ENCODE assay signal across 18 cellular contexts in the genomic region with DNA sequence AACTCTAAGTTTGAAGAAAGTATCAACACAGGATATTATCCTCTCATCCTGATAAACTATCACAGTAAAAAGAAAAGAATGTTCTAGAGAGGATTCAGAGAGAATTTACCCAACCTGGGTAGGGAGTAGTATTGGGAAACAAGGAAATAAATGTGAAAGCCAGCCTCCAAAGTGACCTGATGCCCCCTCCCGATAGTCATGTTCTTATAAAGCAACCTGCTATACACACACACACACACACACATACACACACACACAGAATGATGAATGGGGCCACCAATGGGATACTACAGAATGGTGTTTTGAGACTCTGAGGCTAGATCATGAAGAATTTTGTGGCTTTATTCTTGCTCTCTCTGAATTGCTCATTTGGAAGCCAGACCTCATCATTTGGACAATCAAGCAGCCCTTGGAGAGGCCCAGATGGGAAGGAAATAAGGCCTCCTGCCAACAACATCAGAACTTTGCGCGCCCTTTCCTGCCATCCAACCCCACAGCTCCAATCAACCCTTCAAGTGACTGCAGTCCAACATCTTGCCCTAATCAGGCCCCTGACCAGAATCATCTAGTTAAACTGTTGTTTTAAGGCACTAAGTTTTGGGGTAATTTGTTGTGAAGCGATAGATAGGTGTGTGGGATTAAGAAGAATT.
DNase-seq lines count a peak whose midpoint lies in the region; ATAC-seq, FAIRE-seq and TF ChIP-seq lines count a peak whose summit lies in the region.
"Had no signal": no experiment of that assay in that cellular context is flagged by ENCODE, and none has a peak within 500 bp of the region (broad histone marks: within the 10 kb centered on the region; RNA-seq: fewer than 3 reads in every experiment).

No MANE protein-coding gene starts in this region.

- H2AK9ac ChIP-seq in IMR-90 (replicated peaks; ENCODE audit: low read depth, low read length, poor library complexity): no peak overlapping the region

- peak overlapping the region; percentile 69; the same call in 1 of the 2 replicates for H2BK20ac ChIP-seq in IMR-90 (ENCODE audit: low read depth, low read length)

- H3K27ac Mint-ChIP-seq in progenitor cell of endocrine pancreas: peak overlapping the region; percentile 8
- no peak overlapping the region for H3K27ac Mint-ChIP-seq in activated naive CD4-positive, alpha-beta T cell treated with anti-CD3 and anti-CD28 coated beads, Interleukin-2, amount 10 ng/mL, durations not matched to agents 7 days and 5 days
- H3K27ac Mint-ChIP-seq: CD8-positive, alpha-beta T cell had no signal

- 0 out of 2 replicates have a peak overlapping the region, but pooled peaks have one; percentile 10 for H4K5ac ChIP-seq in IMR-90 (ENCODE audit: low read depth, low read length)

- peak overlapping the region; percentile 37 for H3K14ac ChIP-seq in IMR-90 (replicated peaks; ENCODE audit: low read depth, low read length)

- no peak overlapping the region for H3K4me3 ChIP-seq in IMR-90 (ENCODE audit: insufficient read depth, low read depth, low read length)
- H3K4me3 ChIP-seq: HAP-1, SJCRH30 had no signal

- H3K36me3 ChIP-seq in IMR-90 (ENCODE audit: control insufficient read depth, insufficient read depth, low read length): no peaks in the 10 kb centered on the region
- H3K36me3 ChIP-seq: HAP-1, SJCRH30 had no signal

- H2BK120ac ChIP-seq in IMR-90 (ENCODE audit: low read depth, low read length): peak overlapping the region; percentile 44

- no peak for ATAC-seq in IMR-90 (ENCODE audit: low read depth)
- ATAC-seq in HG02571 (IDR thresholded peaks at IDR 0.05; ENCODE audit: unreplicated experiment): no peak
- ATAC-seq: CD8-positive, alpha-beta T cell had no signal

- FAIRE-seq in RCC 7860 (lab: Jason Lieb, UNC): no peak
- FAIRE-seq: D721Med had no signal

- H3K4me3 Mint-ChIP-seq in progenitor cell of endocrine pancreas (ENCODE audit: low read depth): no peak overlapping the region
- H3K4me3 Mint-ChIP-seq in activated naive CD4-positive, alpha-beta T cell treated with anti-CD3 and anti-CD28 coated beads, Interleukin-2, amount 10 ng/mL, durations not matched to agents 7 days and 5 days: no peak overlapping the region
- H3K4me3 Mint-ChIP-seq: CD8-positive, alpha-beta T cell had no signal

- H3K27ac ChIP-seq in IMR-90 (ENCODE audit: insufficient read depth, low read length) (no peak overlapping the region), caudate nucleus (ENCODE audit: low read depth, low read length) (peak overlapping the region; percentile 46)
- H3K27ac ChIP-seq: RWPE1, SJCRH30 had no signal

- peaks cover 30 to 43% of the 10 kb centered on the region in 2 experiments for H3K79me1 ChIP-seq in IMR-90 (ENCODE audit: low read depth in 1 of 2, low read length in 2 of 2)

- H4K20me1 ChIP-seq in IMR-90 (ENCODE audit: insufficient read depth, low read length): no peaks in the 10 kb centered on the region

- no TSS peak for BruUV-seq in IMR-90 (replicated peaks; lab: Mats Ljungman, UMichigan)

- H3K27me3 Mint-ChIP-seq in progenitor cell of endocrine pancreas: no peaks in the 10 kb centered on the region
- H3K27me3 Mint-ChIP-seq in activated naive CD4-positive, alpha-beta T cell treated with anti-CD3 and anti-CD28 coated beads, Interleukin-2, amount 10 ng/mL, durations not matched to agents 7 days and 5 days: no peaks in the 10 kb centered on the region

- TF ChIP-seq RAD21 in IMR-90 (IDR thresholded peaks at IDR 0.05; ENCODE audit: low read length): no peak

- no peaks in the 10 kb centered on the region for H3K9me3 ChIP-seq in IMR-90 (ENCODE audit: control insufficient read depth, insufficient read depth, low read length)
- H3K9me3 ChIP-seq: HAP-1, SJCRH30 had no signal

- H3K4me2 ChIP-seq in IMR-90 (ENCODE audit: low read depth, low read length): no peak overlapping the region

- H3K23ac ChIP-seq in IMR-90 (ENCODE audit: low read depth, low read length): 0 out of 2 replicates have a peak overlapping the region, but pooled peaks have one; percentile 3

- H3K4me1 Mint-ChIP-seq in progenitor cell of endocrine pancreas (ENCODE audit: low read depth): peaks cover 20% of the 10 kb centered on the region
- no peaks in the 10 kb centered on the region for H3K4me1 Mint-ChIP-seq in activated naive CD4-positive, alpha-beta T cell treated with anti-CD3 and anti-CD28 coated beads, Interleukin-2, amount 10 ng/mL, durations not matched to agents 7 days and 5 days

- peaks cover 16% of the 10 kb centered on the region for H3K4me1 ChIP-seq in IMR-90 (ENCODE audit: control insufficient read depth, insufficient read depth, low read length)
- H3K4me1 ChIP-seq: SJCRH30 had no signal

- peak overlapping the region in 1 of 2 experiments; percentile 12; a peak in 1 of 4 replicates for H4K8ac ChIP-seq in IMR-90 (ENCODE audit: low read depth in 2 of 2, low read length in 2 of 2)

- TF ChIP-seq CTCF in IMR-90 (conservative IDR thresholded peaks at IDR 0.05; ENCODE audit: low read depth, low read length) (no peak), progenitor cell of endocrine pancreas (IDR thresholded peaks at IDR 0.05; ENCODE audit: unreplicated experiment) (no peak)

- H3K18ac ChIP-seq in IMR-90 (ENCODE audit: low read depth, low read length): peak overlapping the region; percentile 6; the same call in 1 of the 2 replicates

- DNase-seq in IMR-90: no peak
- peak; percentile 26 for DNase-seq in NCI-H446 treated with DMSO at 0.1 percent for 48 hours (lab: John Stamatoyannopoulos, UW)
- no peak for DNase-seq in caudate nucleus (lab: John Stamatoyannopoulos, UW)
- no peak for DNase-seq in progenitor cell of endocrine pancreas (ENCODE audit: low spot score, unreplicated experiment)
- no peak for DNase-seq in RCC 7860 (ENCODE audit: low spot score)
- DNase-seq in activated naive CD4-positive, alpha-beta T cell treated with anti-CD3 and anti-CD28 coated beads, Interleukin-2, amount 10 ng/mL, durations not matched to agents 7 days and 5 days: no peak
- DNase-seq: CD8-positive, alpha-beta T cell; GF-D8; Kasumi-1; NCI-H1417 treated with DMSO at 0.1 percent for 48 hours; NCI-H2107; NCI-H226; NCI-H774; SJCRH30 had no signal

- H3K9me3 Mint-ChIP-seq in progenitor cell of endocrine pancreas (ENCODE audit: low read depth): no peaks in the 10 kb centered on the region
- H3K9me3 Mint-ChIP-seq in activated naive CD4-positive, alpha-beta T cell treated with anti-CD3 and anti-CD28 coated beads, Interleukin-2, amount 10 ng/mL, durations not matched to agents 7 days and 5 days: no peaks in the 10 kb centered on the region
- H3K9me3 Mint-ChIP-seq: CD8-positive, alpha-beta T cell had no signal

- H2AFZ ChIP-seq in IMR-90 (replicated peaks; ENCODE audit: low read length, poor library complexity): no peak overlapping the region

- peak overlapping the region; percentile 31; the same call in 1 of the 2 replicates for H4K91ac ChIP-seq in IMR-90 (ENCODE audit: insufficient read depth, low read depth, low read length)

- POLR2A ChIA-PET in IMR-90 (lab: Charles Lee; ENCODE audit: unreplicated experiment): no interaction called here

- H3K56ac ChIP-seq in IMR-90 (ENCODE audit: extremely low read depth, insufficient read depth, low read length): no peak overlapping the region

- peak overlapping the region; percentile 17 for H2BK5ac ChIP-seq in IMR-90 (ENCODE audit: low read depth, low read length, poor library complexity, severe bottlenecking)

- H3K36me3 Mint-ChIP-seq in progenitor cell of endocrine pancreas (ENCODE audit: insufficient read depth): no peaks in the 10 kb centered on the region
- H3K36me3 Mint-ChIP-seq in activated naive CD4-positive, alpha-beta T cell treated with anti-CD3 and anti-CD28 coated beads, Interleukin-2, amount 10 ng/mL, durations not matched to agents 7 days and 5 days: no peaks in the 10 kb centered on the region
- H3K36me3 Mint-ChIP-seq: CD8-positive, alpha-beta T cell had no signal

- intact Hi-C loops in IMR-90 (cut with micrococcal nuclease): no loop called here

- no peak for TF ChIP-seq POLR2A in IMR-90 (IDR thresholded peaks at IDR 0.05; ENCODE audit: low read depth, low read length)

- peak overlapping the region; percentile 70 for H2AK5ac ChIP-seq in IMR-90 (ENCODE audit: low read depth, low read length)

- in situ Hi-C loops in IMR-90 (cut with MboI; ENCODE audit: low sequenced_read_pairs): loop anchor here (10.0 kb wide), 1 partner anchor 279 kb away; no protein-coding TSS in a partner anchor

- WGBS in IMR-90 (ENCODE audit: extremely low coverage in 2 of 2, insufficient read length in 1 of 2), 2 experiments: no CpG with 5 or more reads among the region's 4 CpGs

- peak overlapping the region; percentile 28; the same call in 1 of the 2 replicates for H3K4ac ChIP-seq in IMR-90 (ENCODE audit: low read depth, low read length)

- peak overlapping the region; percentile 77; the same call in 1 of the 3 replicates for H2BK15ac ChIP-seq in IMR-90 (ENCODE audit: low read depth, low read length)

- CTCF ChIA-PET in IMR-90 (lab: Yijun Ruan, JAX): interaction anchor here (0.6 to 2.0 kb wide), 3 partner anchors 167 to 561 kb away, joined by 3 to 12 read pairs (median 5); no protein-coding TSS in a partner anchor
- CTCF ChIA-PET in activated naive CD4-positive, alpha-beta T cell treated with anti-CD3 and anti-CD28 coated beads, Interleukin-2, amount 10 ng/mL, durations not matched to agents 7 days and 5 days (lab: Charles Lee): no interaction called here

- dilution Hi-C loops in IMR-90 (cut with HindIII; ENCODE audit: low sequenced_read_pairs, unreplicated experiment): no loop called here

- peaks cover 10% of the 10 kb centered on the region for H3K9me1 ChIP-seq in IMR-90 (ENCODE audit: insufficient read depth, low read length)

- no peaks in the 10 kb centered on the region for H3K27me3 ChIP-seq in IMR-90 (ENCODE audit: control insufficient read depth, insufficient read depth, low read length)
- H3K27me3 ChIP-seq: SJCRH30 had no signal

- no peak overlapping the region for H3K9ac ChIP-seq in IMR-90 (ENCODE audit: low read depth, low read length)

TF ChIP-seq in IMR-90, 13 proteins besides CTCF, POLR2A, EP300 and RAD21 (continues in another document):
- no peak for TF ChIP-seq MAFK (IDR thresholded peaks at IDR 0.05; ENCODE audit: low read depth, low read length)
- TF ChIP-seq, protein P1, sequence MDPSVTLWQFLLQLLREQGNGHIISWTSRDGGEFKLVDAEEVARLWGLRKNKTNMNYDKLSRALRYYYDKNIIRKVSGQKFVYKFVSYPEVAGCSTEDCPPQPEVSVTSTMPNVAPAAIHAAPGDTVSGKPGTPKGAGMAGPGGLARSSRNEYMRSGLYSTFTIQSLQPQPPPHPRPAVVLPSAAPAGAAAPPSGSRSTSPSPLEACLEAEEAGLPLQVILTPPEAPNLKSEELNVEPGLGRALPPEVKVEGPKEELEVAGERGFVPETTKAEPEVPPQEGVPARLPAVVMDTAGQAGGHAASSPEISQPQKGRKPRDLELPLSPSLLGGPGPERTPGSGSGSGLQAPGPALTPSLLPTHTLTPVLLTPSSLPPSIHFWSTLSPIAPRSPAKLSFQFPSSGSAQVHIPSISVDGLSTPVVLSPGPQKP (IDR thresholded peaks at IDR 0.05; ENCODE audit: borderline replicate concordance, low read depth, low read length): no peak
- no peak for TF ChIP-seq SMC3 (IDR thresholded peaks at IDR 0.05; ENCODE audit: low read depth, low read length)
- no peak for TF ChIP-seq RFX5 (IDR thresholded peaks at IDR 0.05; ENCODE audit: low read depth, low read length)
